ENCODE assay signal across 35 cellular contexts in genomic region chr17:429589-429988, GRCh38. TPM values are rescaled to one million over a fixed set of nuclear protein-coding genes. Genes with fewer than 3 reads are reported as not detected.
DNase-seq lines count a peak whose midpoint lies in the region; ATAC-seq, FAIRE-seq and TF ChIP-seq lines count a peak whose summit lies in the region.
"Had no signal": no experiment of that assay in that cellular context is flagged by ENCODE, and none has a peak within 500 bp of the region (broad histone marks: within the 10 kb centered on the region; RNA-seq: fewer than 3 reads in every experiment).

No MANE protein-coding gene starts in this region.

- WGBS in H1 (ENCODE audit: extremely low coverage in 1 of 2, insufficient coverage in 1 of 2, insufficient read length in 1 of 2, insufficient replicate concordance in 2 of 2, low coverage in 1 of 2, low lambda C conversion rate in 2 of 2, missing lambda C conversion rate in 1 of 2), 2 experiments, result 83% methylated on average over 8 of the region's 8 CpGs; no CpG with 5 or more reads in 1 of the 2 experiments

- H4K5ac ChIP-seq in H1 (ENCODE audit: insufficient read length, low read depth, low read length), result no peak overlapping the region

- no peak overlapping the region for H3K4me3 Mint-ChIP-seq in activated T-helper 1 cell treated with anti-CD3 and anti-CD28 coated beads, Interleukin-12 subunit alpha, Interleukin-12 subunit beta, Interleukin-2, Interleukin-4 antibody, amounts not matched to agents 30 ng/mL and 10 ng/mL and 1 ng/mL, durations not matched to agents 14 hours and 24 hours and 36 hours
- H3K4me3 Mint-ChIP-seq: B cell; CD14-positive monocyte; CD4-positive, alpha-beta memory T cell; CD4-positive, alpha-beta T cell; CD4-positive, CD25-positive, alpha-beta regulatory T cell; CD8-positive, alpha-beta memory T cell; CD8-positive, alpha-beta T cell had no signal

- H2BK15ac ChIP-seq in H1 (ENCODE audit: low read length), result no peak overlapping the region

- no peaks in the 10 kb centered on the region for H3K36me3 Mint-ChIP-seq in activated T-helper 1 cell treated with anti-CD3 and anti-CD28 coated beads, Interleukin-12 subunit alpha, Interleukin-12 subunit beta, Interleukin-2, Interleukin-4 antibody, amounts not matched to agents 30 ng/mL and 10 ng/mL and 1 ng/mL, durations not matched to agents 14 hours and 24 hours and 36 hours (ENCODE audit: low read depth)
- H3K36me3 Mint-ChIP-seq: CD4-positive, alpha-beta memory T cell; CD4-positive, CD25-positive, alpha-beta regulatory T cell; CD8-positive, alpha-beta T cell had no signal

- intact Hi-C loops in activated T-helper 1 cell treated with anti-CD3 and anti-CD28 coated beads, Interleukin-12 subunit alpha, Interleukin-12 subunit beta, Interleukin-2, Interleukin-4 antibody, amounts not matched to agents 30 ng/mL and 10 ng/mL and 1 ng/mL, durations not matched to agents 14 hours and 24 hours and 36 hours (cut with micrococcal nuclease), result no loop called here

- H2AFZ ChIP-seq in H1 (ENCODE audit: low read length), result no peak overlapping the region

- no peak overlapping the region for H4K8ac ChIP-seq in H1 (ENCODE audit: extremely low read depth, insufficient read depth, low read length)

- no peaks in the 10 kb centered on the region for H4K20me1 ChIP-seq in H1 (replicated peaks in 1 of 2; ENCODE audit: control insufficient read depth in 1 of 2, insufficient read depth in 2 of 2, low read length in 2 of 2)
- H4K20me1 ChIP-seq: BLaER1; BLaER1 treated with 17β-estradiol and CSF1 and Interleukin-3, amounts not matched to agents 10 nM and 100 nM had no signal

- no peak overlapping the region for H3K9ac ChIP-seq in H1 (replicated peaks in 1 of 4; ENCODE audit: extremely low read depth in 1 of 4, low read depth in 3 of 4, low read length in 3 of 4)
- H3K9ac ChIP-seq: BLaER1; BLaER1 treated with 17β-estradiol and CSF1 and Interleukin-3, amounts not matched to agents 10 nM and 100 nM had no signal

- peaks cover 25% of the 10 kb centered on the region for H3K9me3 Mint-ChIP-seq in activated T-helper 1 cell treated with anti-CD3 and anti-CD28 coated beads, Interleukin-12 subunit alpha, Interleukin-12 subunit beta, Interleukin-2, Interleukin-4 antibody, amounts not matched to agents 30 ng/mL and 10 ng/mL and 1 ng/mL, durations not matched to agents 14 hours and 24 hours and 36 hours
- H3K9me3 Mint-ChIP-seq: CD4-positive, alpha-beta T cell had no signal

- H3K4ac ChIP-seq in H1 (replicated peaks; ENCODE audit: insufficient read length, low read depth, low read length), result no peak overlapping the region

- CTCF ChIA-PET in HEK293 (lab: Yijun Ruan, JAX), result interaction anchor here (2.4 kb wide), 1 partner anchor 18 kb away, joined by 12 read pairs; no protein-coding TSS in a partner anchor
- CTCF ChIA-PET in H1 (lab: Charles Lee; ENCODE audit: partially characterized antibody), result interaction anchor here (1.1 kb wide), 1 partner anchor 18 kb away, joined by 4 read pairs; no protein-coding TSS in a partner anchor

- ATAC-seq in HG03378 (IDR thresholded peaks at IDR 0.05; ENCODE audit: unreplicated experiment), result no peak
- ATAC-seq: A549; CD8-positive, alpha-beta T cell had no signal

- TF ChIP-seq POLR2A in H1 (IDR thresholded peaks at IDR 0.05; ENCODE audit: control extremely low read depth in 1 of 2, low read depth in 2 of 2, low read length in 2 of 2), result no peak

- no peak overlapping the region for H4K91ac ChIP-seq in H1 (replicated peaks; ENCODE audit: insufficient read length, low read length)

- no peaks in the 10 kb centered on the region for H3K4me1 ChIP-seq in HEK293 (ENCODE audit: control insufficient read depth, insufficient read depth, low read length)
- peaks cover 0 to 7% (median 7%) of the 10 kb centered on the region in 4 experiments; a peak in 4 of 7 replicates for H3K4me1 ChIP-seq in H1 (replicated peaks in 1 of 4; ENCODE audit: control insufficient read depth in 3 of 4, insufficient read depth in 4 of 4, low read length in 3 of 4)
- H3K4me1 ChIP-seq: A549, BE2C, BLaER1, Caco-2 had no signal

- H3K4me2 ChIP-seq in H1 (ENCODE audit: insufficient read depth in 1 of 2, low read depth in 2 of 2, low read length in 2 of 2), result no peak overlapping the region
- H3K4me2 ChIP-seq: A549; BLaER1; BLaER1 treated with 17β-estradiol and CSF1 and Interleukin-3, amounts not matched to agents 10 nM and 100 nM had no signal

- no peak overlapping the region for H2BK120ac ChIP-seq in H1 (replicated peaks; ENCODE audit: low read depth, low read length)

- H3K9me3 ChIP-seq in HEK293 (ENCODE audit: control insufficient read depth, insufficient read depth, low read depth, low read length) (no peaks in the 10 kb centered on the region), H1 (ENCODE audit: insufficient read depth in 2 of 2, low read depth in 1 of 2, low read length in 1 of 2) (peaks cover 0 to 6% of the 10 kb centered on the region in 2 experiments; a peak in 1 of 4 replicates)
- H3K9me3 ChIP-seq: BE2C had no signal

- POLR2A ChIA-PET in HEK293 (lab: Yijun Ruan, JAX) (interaction anchor here (0.7 kb wide), 1 partner anchor 14 kb away, joined by 4 read pairs; no protein-coding TSS in a partner anchor), H1 (lab: Charles Lee; ENCODE audit: partially characterized antibody) (no interaction called here)

- H3K56ac ChIP-seq in H1 (replicated peaks; ENCODE audit: insufficient read length, low read depth, low read length), result no peak overlapping the region

- H3K79me2 ChIP-seq in H1 (ENCODE audit: control insufficient read depth in 1 of 2, insufficient read depth in 2 of 2, low read length in 2 of 2), result no peaks in the 10 kb centered on the region

- no peak overlapping the region for H3K23ac ChIP-seq in H1 (ENCODE audit: insufficient read length)

- H3K14ac ChIP-seq in H1 (ENCODE audit: insufficient read length), result no peak overlapping the region

- H3K23me2 ChIP-seq in H1 (ENCODE audit: low read depth, low read length), result no peaks in the 10 kb centered on the region; the same call in 1 of the 2 replicates

- no peaks in the 10 kb centered on the region for H3K79me1 ChIP-seq in H1 (ENCODE audit: low read depth, low read length)

- no peaks in the 10 kb centered on the region for H3K27me3 ChIP-seq in H1 (replicated peaks in 1 of 4; ENCODE audit: control insufficient read depth in 3 of 4, extremely low read depth in 1 of 4, insufficient read depth in 3 of 4, low read length in 3 of 4)
- H3K27me3 ChIP-seq: BE2C; BLaER1; BLaER1 treated with 17β-estradiol and CSF1 and Interleukin-3, amounts not matched to agents 10 nM and 100 nM had no signal

- no peaks in the 10 kb centered on the region; a peak in 1 of 3 replicates for H3K36me3 ChIP-seq in HEK293 (ENCODE audit: control insufficient read depth in 2 of 2, insufficient read depth in 1 of 2, low read length in 2 of 2)
- no peaks in the 10 kb centered on the region for H3K36me3 ChIP-seq in H1 (ENCODE audit: control insufficient read depth in 2 of 4, insufficient read depth in 4 of 4, low read length in 3 of 4)
- H3K36me3 ChIP-seq: BE2C, BLaER1 had no signal

- TF ChIP-seq CTCF in HEK293 (tag by site-specific recombination; IDR thresholded peaks at IDR 0.05) (no peak), H1 (IDR thresholded peaks at IDR 0.05; ENCODE audit: control extremely low read depth in 1 of 3, insufficient read depth in 1 of 3, low read depth in 1 of 3, low read length in 3 of 3) (no peak)

- no peak for TF ChIP-seq RAD21 in H1 (IDR thresholded peaks at IDR 0.05 in 1 of 2, conservative IDR thresholded peaks at IDR 0.05 in 1 of 2; ENCODE audit: low read depth in 2 of 2, low read length in 2 of 2)

- no peaks in the 10 kb centered on the region for H3K4me1 Mint-ChIP-seq in activated T-helper 1 cell treated with anti-CD3 and anti-CD28 coated beads, Interleukin-12 subunit alpha, Interleukin-12 subunit beta, Interleukin-2, Interleukin-4 antibody, amounts not matched to agents 30 ng/mL and 10 ng/mL and 1 ng/mL, durations not matched to agents 14 hours and 24 hours and 36 hours (ENCODE audit: low read depth)
- H3K4me1 Mint-ChIP-seq: B cell; CD14-positive monocyte; CD4-positive, alpha-beta memory T cell; CD4-positive, CD25-positive, alpha-beta regulatory T cell; CD8-positive, alpha-beta memory T cell had no signal

- FAIRE-seq in H1 (lab: Jason Lieb, UNC), result no peak
- FAIRE-seq: A204.1, A549, D721Med had no signal

- H3K4me3 ChIP-seq in HEK293 (ENCODE audit: low read depth, low read length) (no peak overlapping the region), H1 (ENCODE audit: extremely low read depth in 1 of 4, insufficient read depth in 2 of 4, low read depth in 3 of 4, low read length in 4 of 4) (no peak overlapping the region)
- H3K4me3 ChIP-seq: A549, BLaER1 had no signal

- no peak for TF ChIP-seq EP300 in H1 (IDR thresholded peaks at IDR 0.05; ENCODE audit: borderline replicate concordance in 1 of 2, low read depth in 2 of 2, low read length in 2 of 2)

- peak; percentile 19 for DNase-seq in activated effector memory CD4-positive, alpha-beta T cell treated with anti-CD3 and anti-CD28 coated beads, Interleukin-2, amount 50 U/mL, for 16 hours
- DNase-seq in activated effector memory CD4-positive, alpha-beta T cell treated with Interleukin-2 at 50 U/mL for 16 hours, result no peak
- no peak for DNase-seq in H1 (ENCODE audit: low read depth in 1 of 2, low spot score in 2 of 2)
- no peak for DNase-seq in activated T-helper 1 cell treated with anti-CD3 and anti-CD28 coated beads, Interleukin-12 subunit alpha, Interleukin-12 subunit beta, Interleukin-2, Interleukin-4 antibody, amounts not matched to agents 30 ng/mL and 10 ng/mL and 1 ng/mL, durations not matched to agents 14 hours and 24 hours and 36 hours (ENCODE audit: low spot score)
- DNase-seq: 8988T; ACHN; AML-193; BE2C; C1 segment of cervical spinal cord; Caco-2; Calu3; CD4-positive, alpha-beta memory T cell; CD4-positive, alpha-beta T cell; CD4-positive, CD25-positive, alpha-beta regulatory T cell; CD8-positive, alpha-beta memory T cell; CD8-positive, alpha-beta T cell; COR-L47; DMS 273 treated with DMSO at 0.1 percent for 48 hours; DMS153; DMS53; DMS79; DMS79 treated with DMSO at 0.1 percent for 48 hours; DND-41; EL had no signal

- H3K18ac ChIP-seq in H1 (ENCODE audit: extremely low read depth, low read length), result no peak overlapping the region

- H2BK20ac ChIP-seq in H1 (ENCODE audit: low read length), result no peak overlapping the region; the same call in 1 of the 2 replicates

- no peaks in the 10 kb centered on the region for H3K27me3 Mint-ChIP-seq in activated T-helper 1 cell treated with anti-CD3 and anti-CD28 coated beads, Interleukin-12 subunit alpha, Interleukin-12 subunit beta, Interleukin-2, Interleukin-4 antibody, amounts not matched to agents 30 ng/mL and 10 ng/mL and 1 ng/mL, durations not matched to agents 14 hours and 24 hours and 36 hours (ENCODE audit: insufficient read depth)
- H3K27me3 Mint-ChIP-seq: CD4-positive, alpha-beta memory T cell; CD4-positive, alpha-beta T cell; CD4-positive, CD25-positive, alpha-beta regulatory T cell; CD8-positive, alpha-beta memory T cell had no signal

- no peak overlapping the region for H2BK5ac ChIP-seq in H1 (ENCODE audit: low read depth, low read length)

- no peak overlapping the region for H3K27ac Mint-ChIP-seq in activated T-helper 1 cell treated with anti-CD3 and anti-CD28 coated beads, Interleukin-12 subunit alpha, Interleukin-12 subunit beta, Interleukin-2, Interleukin-4 antibody, amounts not matched to agents 30 ng/mL and 10 ng/mL and 1 ng/mL, durations not matched to agents 14 hours and 24 hours and 36 hours
- H3K27ac Mint-ChIP-seq: B cell; CD4-positive, alpha-beta memory T cell; CD4-positive, alpha-beta T cell; CD4-positive, CD25-positive, alpha-beta regulatory T cell; CD8-positive, alpha-beta memory T cell; CD8-positive, alpha-beta T cell had no signal

- H2BK12ac ChIP-seq in H1 (ENCODE audit: low read depth, low read length), result peak overlapping the region; percentile 75; the same call in 1 of the 2 replicates

- peak overlapping the region; percentile 93; the same call in 1 of the 2 replicates for H2AK5ac ChIP-seq in H1 (ENCODE audit: low read depth, low read length)

- H3K27ac ChIP-seq in HEK293 (ENCODE audit: extremely low read depth, low read depth, low read length), result no peak overlapping the region
- no peak overlapping the region for H3K27ac ChIP-seq in H1 (ENCODE audit: low read depth, low read length)
- H3K27ac ChIP-seq: 22Rv1; A549; BLaER1; BLaER1 treated with 17β-estradiol and CSF1 and Interleukin-3, amounts not matched to agents 10 nM and 100 nM; C4-2B had no signal

RNA-seq across cellular contexts. Expression of gene RFLNB, which starts 16.1 kb away (rescaled TPM):
- total RNA-seq in H1 (2021; fragmentation: NEBNext Ultra II Directional; extraction: Animal tissue kit (Norgen Biotek cat#: 25700)), result 56.5 and 58.4 TPM in 2 replicates
- 9.4 and 11.6 TPM in 2 replicates for polyA plus RNA-seq in H1 (2011; rRNA removed)
- 10.8 TPM for polyA plus RNA-seq in H1 (2011; cell fraction: cytosol; rRNA removed)
- 9.3 TPM for polyA plus RNA-seq in H1 (2011; cell fraction: nucleus; rRNA removed)
- polyA plus RNA-seq in H1 (2012, experiment 1 of 2), result 22.5 to 28.3 TPM (median 25.2 TPM) in 4 replicates
- 23.8 TPM for polyA plus RNA-seq in H1 (2012, experiment 2 of 2)
- polyA plus RNA-seq in H1 (2013, experiment 1 of 2), result 42.9 TPM
- polyA plus RNA-seq in H1 (2013, experiment 2 of 2), result 45.8 TPM
- 8.4 and 9.3 TPM in 2 replicates for polyA minus RNA-seq in H1 (2011; rRNA and poly(A)+ RNA removed)
- polyA minus RNA-seq in H1 (2011; cell fraction: cytosol; rRNA and poly(A)+ RNA removed), result 13.5 TPM
- 6.2 TPM for polyA minus RNA-seq in H1 (2011; cell fraction: nucleus; rRNA and poly(A)+ RNA removed)
- total RNA-seq in activated T-helper 1 cell treated with anti-CD3 and anti-CD28 coated beads, Interleukin-12 subunit alpha, Interleukin-12 subunit beta, Interleukin-2, Interleukin-4 antibody, amounts not matched to agents 30 ng/mL and 10 ng/mL and 1 ng/mL, durations not matched to agents 14 hours and 24 hours and 36 hours, result 111 and 112 TPM in 2 replicates
